14 cellular contexts compared by ENCODE assay signal in the genomic region with DNA sequence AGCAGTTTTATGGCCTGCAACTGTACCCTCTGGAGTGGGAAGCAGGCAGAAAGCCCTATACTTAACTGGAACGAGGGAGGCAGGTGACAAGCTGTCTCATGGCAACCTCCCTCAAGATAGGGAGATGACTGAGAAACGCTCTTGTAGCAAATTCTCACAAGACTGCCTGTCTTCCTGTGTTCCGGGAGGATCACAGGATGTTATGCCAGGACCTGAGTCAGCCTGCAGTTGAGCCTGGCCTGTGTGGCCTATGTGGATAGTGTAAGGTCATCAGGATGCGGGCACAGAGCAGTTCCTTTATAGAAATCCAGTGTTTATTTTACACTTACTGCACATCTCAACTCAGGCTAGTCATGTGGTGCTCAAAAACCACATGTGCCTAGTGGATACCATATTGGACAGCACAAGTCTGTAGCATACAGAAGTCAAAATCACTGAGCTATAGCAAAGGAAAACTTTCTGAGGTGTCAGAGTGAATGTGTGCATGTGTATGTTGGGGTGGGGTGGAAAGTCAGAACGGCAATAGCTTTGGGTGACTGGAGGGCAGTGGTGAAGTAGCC. TPM values are rescaled to one million over a fixed set of nuclear protein-coding genes. Genes with fewer than 3 reads are reported as not detected.
DNase-seq lines count a peak whose midpoint lies in the region; ATAC-seq and TF ChIP-seq lines count a peak whose summit lies in the region.
"Had no signal": no experiment of that assay in that cellular context is flagged by ENCODE, and none has a peak within 500 bp of the region (broad histone marks: within the 10 kb centered on the region; RNA-seq: fewer than 3 reads in every experiment).

No MANE protein-coding gene starts in this region.

- peak overlapping the region; percentile 53 for H3K27ac ChIP-seq in ACC112 (ENCODE audit: low read depth, low read length)
- H3K27ac ChIP-seq: neural progenitor cell had no signal

- H3K9me3 Mint-ChIP-seq in nephron progenitor cell, result peaks cover 40% of the 10 kb centered on the region
- H3K9me3 Mint-ChIP-seq: activated CD8-positive, alpha-beta T cell treated with anti-CD3 and anti-CD28 coated beads for 36 hours; neural progenitor cell; T-helper 1 cell treated with Interleukin-12 subunit alpha and Interleukin-12 subunit beta and Interleukin-4 antibody, amounts not matched to agents 30 μg/mL and 1 μg/mL, for 36 hours had no signal

- no peaks in the 10 kb centered on the region for H3K27me3 ChIP-seq in ACC112 (ENCODE audit: insufficient read depth, low read length)
- H3K27me3 ChIP-seq: neural progenitor cell had no signal

- H2AFZ ChIP-seq in ACC112 (ENCODE audit: low read length, unreplicated experiment), result peak overlapping the region; percentile 15
- H2AFZ ChIP-seq: neural progenitor cell had no signal

- H3K27ac Mint-ChIP-seq in nephron progenitor cell, result no peak overlapping the region
- H3K27ac Mint-ChIP-seq: activated CD8-positive, alpha-beta T cell treated with anti-CD3 and anti-CD28 coated beads for 36 hours; neural progenitor cell; T-helper 1 cell treated with Interleukin-12 subunit alpha and Interleukin-12 subunit beta and Interleukin-4 antibody, amounts not matched to agents 30 μg/mL and 1 μg/mL, for 36 hours had no signal

- no peak for ATAC-seq in GM21786 (IDR thresholded peaks at IDR 0.05; ENCODE audit: unreplicated experiment)
- ATAC-seq in HG02678 (IDR thresholded peaks at IDR 0.05; ENCODE audit: unreplicated experiment), result no peak
- ATAC-seq in GM21447 (IDR thresholded peaks at IDR 0.05; ENCODE audit: unreplicated experiment), result no peak
- ATAC-seq: activated CD8-positive, alpha-beta T cell treated with anti-CD3 and anti-CD28 coated beads for 36 hours; left lobe of liver had no signal

- no peak overlapping the region for H3K4me3 Mint-ChIP-seq in nephron progenitor cell
- H3K4me3 Mint-ChIP-seq: activated CD8-positive, alpha-beta T cell treated with anti-CD3 and anti-CD28 coated beads for 36 hours; neural progenitor cell; T-helper 1 cell treated with Interleukin-12 subunit alpha and Interleukin-12 subunit beta and Interleukin-4 antibody, amounts not matched to agents 30 μg/mL and 1 μg/mL, for 36 hours had no signal

- no peaks in the 10 kb centered on the region for H3K27me3 Mint-ChIP-seq in nephron progenitor cell (ENCODE audit: low read depth, poor library complexity)
- H3K27me3 Mint-ChIP-seq: activated CD8-positive, alpha-beta T cell treated with anti-CD3 and anti-CD28 coated beads for 36 hours had no signal

- H3K4me1 Mint-ChIP-seq in nephron progenitor cell, result peaks cover 14% of the 10 kb centered on the region
- H3K4me1 Mint-ChIP-seq: neural progenitor cell had no signal

- H3K79me2 ChIP-seq in ACC112 (ENCODE audit: control insufficient read depth, insufficient read depth, low read length, unreplicated experiment), result no peaks in the 10 kb centered on the region

- no peak for TF ChIP-seq CTCF in nephron progenitor cell (IDR thresholded peaks at IDR 0.05)

- H3K36me3 ChIP-seq in ACC112 (ENCODE audit: insufficient read depth, low read length), result no peaks in the 10 kb centered on the region
- H3K36me3 ChIP-seq: neural progenitor cell had no signal

- H3K4me1 ChIP-seq in ACC112 (ENCODE audit: control insufficient read depth, insufficient read depth, low read length, unreplicated experiment), result peaks cover 13% of the 10 kb centered on the region
- H3K4me1 ChIP-seq: neural progenitor cell had no signal

- no peaks in the 10 kb centered on the region for H3K36me3 Mint-ChIP-seq in nephron progenitor cell (ENCODE audit: low read depth)
- H3K36me3 Mint-ChIP-seq: neural progenitor cell had no signal

- H3K4me3 ChIP-seq in ACC112 (ENCODE audit: low read depth, low read length), result no peak overlapping the region
- H3K4me3 ChIP-seq: neural progenitor cell had no signal

- DNase-seq in HT1080 (ENCODE audit: low read depth), result peak; percentile 95
- DNase-seq in astrocyte of the hippocampus (ENCODE audit: low read depth, low spot score), result peak; percentile 18
- DNase-seq in head of caudate nucleus, result peak in 23 of 42 donors; percentile 2 to 57 (median 24)
- no peak for DNase-seq in nephron progenitor cell
- DNase-seq: activated CD8-positive, alpha-beta T cell treated with anti-CD3 and anti-CD28 coated beads for 36 hours; activated gamma-delta T cell treated with Interleukin-2 at 50 U/mL for 16 hours; DND-41 had no signal

- intact Hi-C loops in head of caudate nucleus (cut with DNase I), result no loop called here

RNA-seq across cellular contexts. Expression of gene TAF7L, which starts 25.2 kb away (rescaled TPM):
- not detected in 2 replicates for total RNA-seq in HT1080 (2014; rRNA removed; shearing (Covaris generic))
- not detected in 2 replicates for polyA plus RNA-seq in HT1080 (2015; cell fraction: cytosol; rRNA removed)
- polyA plus RNA-seq in HT1080 (2015; cell fraction: nucleus; rRNA removed), result not detected in 2 replicates
- total RNA-seq: activated CD8-positive, alpha-beta T cell treated with anti-CD3 and anti-CD28 coated beads for 36 hours had no signal

RNA-seq across cellular contexts. Expression of gene DRP2, which starts 46.4 kb away (rescaled TPM):
- total RNA-seq in HT1080 (2014; rRNA removed; shearing (Covaris generic)), result 7.2 TPM in 2 replicates
- 6.7 and 7.9 TPM in 2 replicates for polyA plus RNA-seq in HT1080 (2015; cell fraction: cytosol; rRNA removed)
- polyA plus RNA-seq in HT1080 (2015; cell fraction: nucleus; rRNA removed), result 23.6 and 24.3 TPM in 2 replicates
- total RNA-seq: left lobe of liver had no signal
